Comparison of ENCODE assay signal across 16 cellular contexts in genomic region chr3:138470687-138471086, GRCh38. TPM values are rescaled to one million over a fixed set of nuclear protein-coding genes. Genes with fewer than 3 reads are reported as not detected.
"Had no signal": no experiment of that assay in that cellular context is flagged by ENCODE, and none has a peak within 500 bp of the region (broad histone marks: within the 10 kb centered on the region; RNA-seq: fewer than 3 reads in every experiment).

No MANE protein-coding gene starts in this region.

- DNase-seq: activated B cell treated with CpG ODN at 0.5 μM for 24 hours; activated CD4-positive, alpha-beta T cell treated with anti-CD3 and anti-CD28 coated beads, Interleukin-2, amount 10 ng/mL, durations not matched to agents 24 days and 14 days; activated CD8-positive, alpha-beta memory T cell treated with anti-CD3 and anti-CD28 coated beads for 24 hours; activated naive CD4-positive, alpha-beta T cell treated with anti-CD3 and anti-CD28 coated beads, Interleukin-2, amount 10 ng/mL, durations not matched to agents 7 days and 5 days; glutamatergic neuron; midbrain; naive thymus-derived CD8-positive, alpha-beta T cell; stimulated activated CD4-positive, alpha-beta T cell treated with anti-CD3 and anti-CD28 coated beads, Interleukin-4, amount 100 ng/mL, for 1 hour; stimulated activated CD8-positive, alpha-beta memory T cell treated with anti-CD3 and anti-CD28 coated beads, Interleukin-4, amount 100 ng/mL, for 48 hours; stimulated activated naive CD8-positive, alpha-beta T cell treated with anti-CD3 and anti-CD28 coated beads, Interleukin-15, amount 100 ng/mL, for 72 hours had no signal

- ATAC-seq: activated T-helper 17 cell treated with anti-CD3 and anti-CD28 coated beads, Interleukin-2, amount 50 U/mL, for 72 hours; naive thymus-derived CD8-positive, alpha-beta T cell; SK-N-SH treated with all-trans-retinoic acid at 6 μM for 48 hours; stimulated activated naive CD8-positive, alpha-beta T cell treated with anti-CD3 and anti-CD28 coated beads, Interleukin-15, amount 100 ng/mL, for 72 hours had no signal

- H3K9me3 Mint-ChIP-seq: activated B cell treated with CpG ODN at 0.5 μM for 24 hours; activated CD4-positive, alpha-beta T cell treated with anti-CD3 and anti-CD28 coated beads, Interleukin-2, amount 10 ng/mL, durations not matched to agents 24 days and 14 days; activated naive CD4-positive, alpha-beta T cell treated with anti-CD3 and anti-CD28 coated beads, Interleukin-2, amount 10 ng/mL, durations not matched to agents 7 days and 5 days; activated T-helper 17 cell treated with anti-CD3 and anti-CD28 coated beads, Interleukin-2, amount 50 U/mL, for 72 hours; central memory CD8-positive, alpha-beta T cell; dendritic cell treated with granulocyte-macrophage colony-stimulating factor and Interleukin-4, amounts not matched to agents 40 ng/mL and 50 ng/mL, for 4 days; stimulated activated naive CD8-positive, alpha-beta T cell treated with anti-CD3 and anti-CD28 coated beads, Interleukin-15, amount 100 ng/mL, for 72 hours; T-helper 1 cell treated with Interleukin-12 subunit alpha and Interleukin-12 subunit beta and Interleukin-4 antibody, amounts not matched to agents 30 μg/mL and 1 μg/mL, for 36 hours had no signal

- H3K4me1 Mint-ChIP-seq: activated B cell treated with CpG ODN at 0.5 μM for 24 hours; activated CD4-positive, alpha-beta T cell treated with anti-CD3 and anti-CD28 coated beads, Interleukin-2, amount 10 ng/mL, durations not matched to agents 24 days and 14 days; activated naive CD4-positive, alpha-beta T cell treated with anti-CD3 and anti-CD28 coated beads, Interleukin-2, amount 10 ng/mL, durations not matched to agents 7 days and 5 days; activated T-helper 17 cell treated with anti-CD3 and anti-CD28 coated beads, Interleukin-2, amount 50 U/mL, for 72 hours; central memory CD8-positive, alpha-beta T cell; naive thymus-derived CD8-positive, alpha-beta T cell; stimulated activated naive CD8-positive, alpha-beta T cell treated with anti-CD3 and anti-CD28 coated beads, Interleukin-15, amount 100 ng/mL, for 72 hours had no signal

- H3K4me3 Mint-ChIP-seq: activated B cell treated with CpG ODN at 0.5 μM for 24 hours; activated CD4-positive, alpha-beta T cell treated with anti-CD3 and anti-CD28 coated beads, Interleukin-2, amount 10 ng/mL, durations not matched to agents 24 days and 14 days; activated naive CD4-positive, alpha-beta T cell treated with anti-CD3 and anti-CD28 coated beads, Interleukin-2, amount 10 ng/mL, durations not matched to agents 7 days and 5 days; activated T-helper 17 cell treated with anti-CD3 and anti-CD28 coated beads, Interleukin-2, amount 50 U/mL, for 72 hours; central memory CD8-positive, alpha-beta T cell; dendritic cell treated with granulocyte-macrophage colony-stimulating factor and Interleukin-4, amounts not matched to agents 40 ng/mL and 50 ng/mL, for 4 days; naive thymus-derived CD8-positive, alpha-beta T cell; stimulated activated naive CD8-positive, alpha-beta T cell treated with anti-CD3 and anti-CD28 coated beads, Interleukin-15, amount 100 ng/mL, for 72 hours; T-helper 1 cell treated with Interleukin-12 subunit alpha and Interleukin-12 subunit beta and Interleukin-4 antibody, amounts not matched to agents 30 μg/mL and 1 μg/mL, for 36 hours had no signal

- H3K27me3 Mint-ChIP-seq: activated T-helper 17 cell treated with anti-CD3 and anti-CD28 coated beads, Interleukin-2, amount 50 U/mL, for 72 hours; dendritic cell treated with granulocyte-macrophage colony-stimulating factor and Interleukin-4, amounts not matched to agents 40 ng/mL and 50 ng/mL, for 4 days; progenitor cell of endocrine pancreas had no signal

- H3K36me3 Mint-ChIP-seq: activated naive CD4-positive, alpha-beta T cell treated with anti-CD3 and anti-CD28 coated beads, Interleukin-2, amount 10 ng/mL, durations not matched to agents 7 days and 5 days; naive thymus-derived CD8-positive, alpha-beta T cell had no signal

- H3K27ac Mint-ChIP-seq: activated B cell treated with CpG ODN at 0.5 μM for 24 hours; activated CD4-positive, alpha-beta T cell treated with anti-CD3 and anti-CD28 coated beads, Interleukin-2, amount 10 ng/mL, durations not matched to agents 24 days and 14 days; activated naive CD4-positive, alpha-beta T cell treated with anti-CD3 and anti-CD28 coated beads, Interleukin-2, amount 10 ng/mL, durations not matched to agents 7 days and 5 days; activated T-helper 17 cell treated with anti-CD3 and anti-CD28 coated beads, Interleukin-2, amount 50 U/mL, for 72 hours; dendritic cell treated with granulocyte-macrophage colony-stimulating factor and Interleukin-4, amounts not matched to agents 40 ng/mL and 50 ng/mL, for 4 days; naive thymus-derived CD8-positive, alpha-beta T cell; progenitor cell of endocrine pancreas; T-helper 1 cell treated with Interleukin-12 subunit alpha and Interleukin-12 subunit beta and Interleukin-4 antibody, amounts not matched to agents 30 μg/mL and 1 μg/mL, for 36 hours had no signal

RNA-seq across cellular contexts. Expression of gene ESYT3, which starts 36.3 kb away (rescaled TPM):
- total RNA-seq: activated B cell treated with CpG ODN at 0.5 μM for 24 hours had no signal
- polyA plus RNA-seq: naive thymus-derived CD8-positive, alpha-beta T cell had no signal
